Comparison of ENCODE assay signal across 14 cellular contexts in the genomic region with DNA sequence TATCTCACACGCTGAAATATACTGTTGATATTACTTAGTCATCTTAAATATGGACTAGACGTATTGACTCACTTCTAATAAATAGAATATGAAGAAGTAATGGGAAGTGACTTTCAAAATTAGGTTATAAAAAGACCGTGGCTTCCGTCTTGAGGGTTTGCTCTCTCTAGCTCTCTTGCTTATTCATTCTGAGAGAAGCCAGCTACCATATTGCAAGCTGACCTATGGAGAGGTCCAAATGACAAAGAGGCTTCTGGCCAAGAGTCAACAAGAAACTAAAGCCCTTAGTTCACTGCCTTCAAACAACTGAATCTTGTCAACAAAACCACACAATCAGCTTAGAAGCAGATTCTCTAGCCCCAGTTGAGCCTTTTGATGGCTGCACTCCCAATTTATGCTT. TPM values are rescaled to one million over a fixed set of nuclear protein-coding genes. Genes with fewer than 3 reads are reported as not detected.
DNase-seq lines count a peak whose midpoint lies in the region; ATAC-seq, FAIRE-seq and TF ChIP-seq lines count a peak whose summit lies in the region.
"Had no signal": no experiment of that assay in that cellular context is flagged by ENCODE, and none has a peak within 500 bp of the region (broad histone marks: within the 10 kb centered on the region; RNA-seq: fewer than 3 reads in every experiment).

No MANE protein-coding gene starts in this region.

- DNase-seq in GM12892 (ENCODE audit: insufficient read length) (peak; percentile 4), GM19240 (ENCODE audit: insufficient read length, low spot score) (peak; percentile 14), Kasumi-1 (lab: John Stamatoyannopoulos, UW) (no peak), Right ventricle myocardium superior (no peak)
- DNase-seq in activated CD8-positive, alpha-beta memory T cell treated with anti-CD3 and anti-CD28 coated beads, Interleukin-2, amount 50 U/mL, for 4 hours = no peak
- DNase-seq: naive thymus-derived CD4-positive, alpha-beta T cell; NCI-H2171; trophoblast cell had no signal

- intact Hi-C loops in Right ventricle myocardium superior (cut with DNase I) = no loop called here

- ATAC-seq in HG02759 (IDR thresholded peaks at IDR 0.05; ENCODE audit: unreplicated experiment) (peak; percentile 85), HG03469 (IDR thresholded peaks at IDR 0.05; ENCODE audit: unreplicated experiment) (peak; percentile 82), GM21737 (IDR thresholded peaks at IDR 0.05; ENCODE audit: unreplicated experiment) (no peak), Right ventricle myocardium superior (ENCODE audit: poor library complexity) (no peak)
- ATAC-seq: naive thymus-derived CD4-positive, alpha-beta T cell had no signal

- no peak for FAIRE-seq in GM12892 (lab: Jason Lieb, UNC)
- FAIRE-seq: TTC549 had no signal

- TF ChIP-seq POLR2A in GM12892 (IDR thresholded peaks at IDR 0.05; ENCODE audit: low read depth, low read length) = no peak

RNA-seq across cellular contexts. Expression of gene SLC9C1, which starts 46.1 kb away (rescaled TPM):
- not detected for polyA plus RNA-seq in GM12892 (2012; ENCODE audit: missing spikeins)
- 1.7 TPM for total RNA-seq in Right ventricle myocardium superior
- total RNA-seq: lower leg skin; naive thymus-derived CD4-positive, alpha-beta T cell had no signal
- polyA plus RNA-seq: AG04450 had no signal

Comparison
In these comparisons a context has a peak if more than half of its experiments do, and no peak if none do; other contexts are left out.
1. DNase-seq: peak in GM12892 (single experiment) and GM19240 (single experiment); none in activated CD8-positive, alpha-beta memory T cell treated with anti-CD3 and anti-CD28 coated beads, Interleukin-2, amount 50 U/mL, for 4 hours (single experiment), Kasumi-1 (0 of 2) and Right ventricle myocardium superior (single experiment).
2. ATAC-seq: peak in HG02759 (single experiment) and HG03469 (single experiment); none in GM21737 (single experiment) and Right ventricle myocardium superior (single experiment).